8 cellular contexts compared by ENCODE assay signal in the genomic region with DNA sequence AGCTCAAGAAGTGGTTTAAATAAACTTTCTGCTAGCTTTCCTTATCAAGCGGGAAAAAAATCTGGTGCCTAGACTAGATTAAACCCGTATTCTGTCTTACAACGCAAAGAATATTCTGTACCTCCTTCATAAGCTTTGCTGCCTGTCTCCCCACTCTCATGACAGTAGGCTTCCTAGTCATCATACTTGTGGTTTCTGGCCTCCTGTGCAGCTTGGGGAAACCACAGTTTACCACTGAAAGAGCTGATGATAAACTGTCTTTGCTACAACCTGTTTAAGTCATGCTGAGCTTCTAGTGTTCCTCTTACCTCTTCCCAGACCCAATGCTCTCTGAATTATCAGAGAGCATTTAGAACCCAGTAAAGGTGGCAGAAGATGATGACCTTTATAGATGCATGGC. TPM values are rescaled to one million over a fixed set of nuclear protein-coding genes. Genes with fewer than 3 reads are reported as not detected.
DNase-seq lines count a peak whose midpoint lies in the region; ATAC-seq and TF ChIP-seq lines count a peak whose summit lies in the region.

No MANE protein-coding gene starts in this region.

- peaks cover 0 to 19% of the 10 kb centered on the region in 2 donors for H3K4me1 ChIP-seq in thyroid gland

- H3K9me3 ChIP-seq in thyroid gland = no peaks in the 10 kb centered on the region

- peak; percentile 25 for DNase-seq in activated CD4-positive, alpha-beta T cell treated with anti-CD3 and anti-CD28 coated beads, Interleukin-2, amount 50 U/mL, for 1 hour
- DNase-seq in kidney epithelial cell (ENCODE audit: low read depth) (peak; percentile 37), thyroid gland (no peak), NCI-H524 (lab: John Stamatoyannopoulos, UW) (no peak), NCI-H1436 (lab: John Stamatoyannopoulos, UW) (no peak), HPDE6-E6E7 (ENCODE audit: extremely low spot score) (no peak)

- ATAC-seq in GM19035 (IDR thresholded peaks at IDR 0.05; ENCODE audit: unreplicated experiment) (peak; percentile 70), HG03025 (IDR thresholded peaks at IDR 0.05; ENCODE audit: low FRiP score, unreplicated experiment) (peak; percentile 67)

- H3K4me3 ChIP-seq in kidney epithelial cell (ENCODE audit: low read depth, low read length) (no peak overlapping the region), thyroid gland (replicated peaks in 1 of 3) (no peak overlapping the region)

- TF ChIP-seq CTCF in kidney epithelial cell (IDR thresholded peaks at IDR 0.05; ENCODE audit: insufficient read depth, low read length, poor library complexity, severe bottlenecking) (no peak), thyroid gland (IDR thresholded peaks at IDR 0.05) (no peak)

- H3K27me3 ChIP-seq in kidney epithelial cell (ENCODE audit: control insufficient read depth, insufficient read depth, low read length) = no peaks in the 10 kb centered on the region
- no peaks in the 10 kb centered on the region for H3K27me3 ChIP-seq in thyroid gland

- no peaks in the 10 kb centered on the region for H3K36me3 ChIP-seq in kidney epithelial cell (ENCODE audit: control insufficient read depth, insufficient read depth, low read length)
- H3K36me3 ChIP-seq in thyroid gland = no peaks in the 10 kb centered on the region

- no peak for TF ChIP-seq POLR2A in thyroid gland (IDR thresholded peaks at IDR 0.05)

- intact Hi-C loops in thyroid gland (cut with DNase I) = no loop called here

- peak overlapping the region in 1 of 3 donors; percentile 35 for H3K27ac ChIP-seq in thyroid gland

- WGBS in thyroid gland, 2 donors = 87 to 91% methylated on average over 3 of the region's 3 CpGs

RNA-seq across cellular contexts. Expression of a gene that starts 55.0 kb away (rescaled TPM):
- total RNA-seq in kidney epithelial cell (152 and 160 TPM in 2 replicates), thyroid gland (100 to 1,000 TPM in 1 of 4 donors, 10 to 100 TPM in 3; 47.7 to 125 (median 56.3) TPM)

Comparison
In these comparisons a context has a peak if more than half of its experiments do, and no peak if none do; other contexts are left out.
1. DNase-seq: peak in activated CD4-positive, alpha-beta T cell treated with anti-CD3 and anti-CD28 coated beads, Interleukin-2, amount 50 U/mL, for 1 hour (single experiment) and kidney epithelial cell (single experiment); none in thyroid gland (0 of 2), NCI-H524 (0 of 2), NCI-H1436 (single experiment) and HPDE6-E6E7 (single experiment).